1 cellular context compared by ENCODE assay signal in genomic region chr18:23572012-23572411, GRCh38.
A peak's percentile ranks its signal among the peaks of the same experiment; 100 is the strongest.
TF ChIP-seq lines count a peak whose summit lies in the region.

No MANE protein-coding gene starts in this region.

TF ChIP-seq in HepG2, 621 proteins besides CTCF, POLR2A, EP300 and RAD21 (continued from another document and continues in another):
- TF ChIP-seq ZNF619 (CRISPR knock-in tag; IDR thresholded peaks at IDR 0.05) (no peak), NFIC (IDR thresholded peaks at IDR 0.05; ENCODE audit: low read length) (peak; percentile 49; the same call in 1 of the 2 replicates), CBX5 (CRISPR knock-in tag; IDR thresholded peaks at IDR 0.05; ENCODE audit: borderline replicate concordance) (no peak), FUBP1 (CRISPR knock-in tag; IDR thresholded peaks at IDR 0.05; ENCODE audit: borderline replicate concordance) (no peak), ZNF713 (CRISPR knock-in tag; IDR thresholded peaks at IDR 0.05) (no peak), BRCA1 (CRISPR knock-in tag; IDR thresholded peaks at IDR 0.05) (no peak), ZNF567 (CRISPR knock-in tag; IDR thresholded peaks at IDR 0.05; ENCODE audit: borderline replicate concordance) (no peak), ZBTB42 (CRISPR knock-in tag; IDR thresholded peaks at IDR 0.05) (no peak), RFX3 (CRISPR knock-in tag; IDR thresholded peaks at IDR 0.05) (no peak), ARHGAP35 (CRISPR knock-in tag; IDR thresholded peaks at IDR 0.05; ENCODE audit: borderline replicate concordance) (no peak), SP4 (CRISPR knock-in tag; IDR thresholded peaks at IDR 0.05) (no peak), PRDM10 (CRISPR knock-in tag; IDR thresholded peaks at IDR 0.05; ENCODE audit: low read depth) (no peak), MED1 (CRISPR knock-in tag; IDR thresholded peaks at IDR 0.05) (peak; percentile 63), YEATS4 (CRISPR knock-in tag; IDR thresholded peaks at IDR 0.05; ENCODE audit: borderline replicate concordance) (no peak), ZNF83 (CRISPR knock-in tag; IDR thresholded peaks at IDR 0.05; ENCODE audit: borderline replicate concordance) (no peak), JUNB (CRISPR knock-in tag; IDR thresholded peaks at IDR 0.05; ENCODE audit: borderline replicate concordance) (no peak), RCOR2 (CRISPR knock-in tag; IDR thresholded peaks at IDR 0.05) (peak; percentile 35; the same call in 1 of the 2 replicates), ZNF232 (CRISPR knock-in tag; IDR thresholded peaks at IDR 0.05; ENCODE audit: borderline replicate concordance) (no peak), NR2F2 (IDR thresholded peaks at IDR 0.05; ENCODE audit: borderline replicate concordance, low read depth) (peak; percentile 56; the same call in 1 of the 2 replicates), PREB (CRISPR knock-in tag; IDR thresholded peaks at IDR 0.05) (no peak), ATAD3A (CRISPR knock-in tag; IDR thresholded peaks at IDR 0.05) (no peak), ZNF446 (CRISPR knock-in tag; IDR thresholded peaks at IDR 0.05) (no peak), PTBP1 (IDR thresholded peaks at IDR 0.05; ENCODE audit: low read depth, low read length, poor library complexity, severe bottlenecking) (no peak), ZNF709 (CRISPR knock-in tag; IDR thresholded peaks at IDR 0.05) (no peak), REXO4 (CRISPR knock-in tag; IDR thresholded peaks at IDR 0.05; ENCODE audit: borderline replicate concordance) (no peak), ZNF460 (CRISPR knock-in tag; IDR thresholded peaks at IDR 0.05; ENCODE audit: borderline replicate concordance) (no peak), ETV5 (CRISPR knock-in tag; IDR thresholded peaks at IDR 0.05; ENCODE audit: borderline replicate concordance) (peak; percentile 60; the same call in 1 of the 2 replicates), ZNF552 (CRISPR knock-in tag; IDR thresholded peaks at IDR 0.05; ENCODE audit: borderline replicate concordance) (no peak), MXD3 (CRISPR knock-in tag; IDR thresholded peaks at IDR 0.05) (no peak), TFDP1 (CRISPR knock-in tag; IDR thresholded peaks at IDR 0.05; ENCODE audit: borderline replicate concordance) (no peak), ZBTB33 (CRISPR knock-in tag; IDR thresholded peaks at IDR 0.05) (no peak), ZBTB2 (CRISPR knock-in tag; IDR thresholded peaks at IDR 0.05; ENCODE audit: low read depth) (no peak), CHCHD3 (CRISPR knock-in tag; IDR thresholded peaks at IDR 0.05) (no peak), HOXA5 (CRISPR knock-in tag; IDR thresholded peaks at IDR 0.05) (no peak), GATAD2A (CRISPR knock-in tag; IDR thresholded peaks at IDR 0.05) (peak; percentile 63), ZKSCAN1 (IDR thresholded peaks at IDR 0.05; ENCODE audit: low read length) (no peak), ZNF839 (CRISPR knock-in tag; IDR thresholded peaks at IDR 0.05; ENCODE audit: borderline replicate concordance) (no peak), JUND (CRISPR knock-in tag; IDR thresholded peaks at IDR 0.05) (no peak), HNRNPLL (IDR thresholded peaks at IDR 0.05; ENCODE audit: low read depth, low read length, poor library complexity, severe bottlenecking) (no peak), PPARG (CRISPR knock-in tag; conservative IDR thresholded peaks at IDR 0.05) (peak; percentile 97), ARID2 (CRISPR knock-in tag; IDR thresholded peaks at IDR 0.05; ENCODE audit: borderline replicate concordance) (no peak), SP1 (IDR thresholded peaks at IDR 0.05) (no peak), SP1 (CRISPR knock-in tag; IDR thresholded peaks at IDR 0.05) (no peak), KDM5B (CRISPR knock-in tag; IDR thresholded peaks at IDR 0.05; ENCODE audit: borderline replicate concordance) (no peak), ZSCAN31 (CRISPR knock-in tag; IDR thresholded peaks at IDR 0.05; ENCODE audit: low read depth) (no peak), ZNF329 (CRISPR knock-in tag; IDR thresholded peaks at IDR 0.05; ENCODE audit: low read depth) (no peak), TRIM24 (CRISPR knock-in tag; IDR thresholded peaks at IDR 0.05) (no peak)
- TF ChIP-seq, protein P1, sequence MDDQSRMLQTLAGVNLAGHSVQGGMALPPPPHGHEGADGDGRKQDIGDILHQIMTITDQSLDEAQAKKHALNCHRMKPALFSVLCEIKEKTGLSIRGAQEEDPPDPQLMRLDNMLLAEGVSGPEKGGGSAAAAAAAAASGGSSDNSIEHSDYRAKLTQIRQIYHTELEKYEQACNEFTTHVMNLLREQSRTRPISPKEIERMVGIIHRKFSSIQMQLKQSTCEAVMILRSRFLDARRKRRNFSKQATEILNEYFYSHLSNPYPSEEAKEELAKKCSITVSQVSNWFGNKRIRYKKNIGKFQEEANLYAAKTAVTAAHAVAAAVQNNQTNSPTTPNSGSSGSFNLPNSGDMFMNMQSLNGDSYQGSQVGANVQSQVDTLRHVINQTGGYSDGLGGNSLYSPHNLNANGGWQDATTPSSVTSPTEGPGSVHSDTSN (CRISPR knock-in tag; IDR thresholded peaks at IDR 0.05; ENCODE audit: borderline replicate concordance) = no peak
- TF ChIP-seq, protein P2, sequence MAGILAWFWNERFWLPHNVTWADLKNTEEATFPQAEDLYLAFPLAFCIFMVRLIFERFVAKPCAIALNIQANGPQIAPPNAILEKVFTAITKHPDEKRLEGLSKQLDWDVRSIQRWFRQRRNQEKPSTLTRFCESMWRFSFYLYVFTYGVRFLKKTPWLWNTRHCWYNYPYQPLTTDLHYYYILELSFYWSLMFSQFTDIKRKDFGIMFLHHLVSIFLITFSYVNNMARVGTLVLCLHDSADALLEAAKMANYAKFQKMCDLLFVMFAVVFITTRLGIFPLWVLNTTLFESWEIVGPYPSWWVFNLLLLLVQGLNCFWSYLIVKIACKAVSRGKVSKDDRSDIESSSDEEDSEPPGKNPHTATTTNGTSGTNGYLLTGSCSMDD (CRISPR knock-in tag; IDR thresholded peaks at IDR 0.05) = no peak
- TF ChIP-seq, protein P3, sequence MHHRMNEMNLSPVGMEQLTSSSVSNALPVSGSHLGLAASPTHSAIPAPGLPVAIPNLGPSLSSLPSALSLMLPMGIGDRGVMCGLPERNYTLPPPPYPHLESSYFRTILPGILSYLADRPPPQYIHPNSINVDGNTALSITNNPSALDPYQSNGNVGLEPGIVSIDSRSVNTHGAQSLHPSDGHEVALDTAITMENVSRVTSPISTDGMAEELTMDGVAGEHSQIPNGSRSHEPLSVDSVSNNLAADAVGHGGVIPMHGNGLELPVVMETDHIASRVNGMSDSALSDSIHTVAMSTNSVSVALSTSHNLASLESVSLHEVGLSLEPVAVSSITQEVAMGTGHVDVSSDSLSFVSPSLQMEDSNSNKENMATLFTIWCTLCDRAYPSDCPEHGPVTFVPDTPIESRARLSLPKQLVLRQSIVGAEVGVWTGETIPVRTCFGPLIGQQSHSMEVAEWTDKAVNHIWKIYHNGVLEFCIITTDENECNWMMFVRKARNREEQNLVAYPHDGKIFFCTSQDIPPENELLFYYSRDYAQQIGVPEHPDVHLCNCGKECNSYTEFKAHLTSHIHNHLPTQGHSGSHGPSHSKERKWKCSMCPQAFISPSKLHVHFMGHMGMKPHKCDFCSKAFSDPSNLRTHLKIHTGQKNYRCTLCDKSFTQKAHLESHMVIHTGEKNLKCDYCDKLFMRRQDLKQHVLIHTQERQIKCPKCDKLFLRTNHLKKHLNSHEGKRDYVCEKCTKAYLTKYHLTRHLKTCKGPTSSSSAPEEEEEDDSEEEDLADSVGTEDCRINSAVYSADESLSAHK (CRISPR knock-in tag; IDR thresholded peaks at IDR 0.05; ENCODE audit: borderline replicate concordance) = no peak
